In the genomic region with DNA sequence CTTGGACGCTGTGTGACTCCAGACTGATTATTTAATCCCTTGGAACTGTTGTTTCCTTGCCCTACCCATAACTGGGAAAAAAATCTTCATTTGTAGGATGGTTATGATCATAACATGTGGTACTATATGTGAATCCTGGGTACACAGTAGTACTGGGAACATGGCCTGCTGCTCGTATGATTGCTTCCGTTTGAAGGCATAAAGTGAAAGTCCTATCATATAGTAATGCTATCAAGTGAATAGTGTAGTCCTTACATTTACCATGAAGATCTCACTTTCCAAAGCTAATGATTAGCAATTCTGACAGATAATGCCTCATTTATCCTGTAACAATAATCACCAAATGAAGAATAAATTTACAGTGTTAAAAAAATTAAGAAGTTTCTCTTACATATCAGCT, we compare ENCODE assay signal across 12 cellular contexts. TPM values are rescaled to one million over a fixed set of nuclear protein-coding genes. Genes with fewer than 3 reads are reported as not detected.
A peak's percentile ranks its signal among the peaks of the same experiment; 100 is the strongest.
DNase-seq lines count a peak whose midpoint lies in the region; ATAC-seq and TF ChIP-seq lines count a peak whose summit lies in the region.
"Had no signal": no experiment of that assay in that cellular context is flagged by ENCODE, and none has a peak within 500 bp of the region (broad histone marks: within the 10 kb centered on the region; RNA-seq: fewer than 3 reads in every experiment).

No MANE protein-coding gene starts in this region.

- peak overlapping the region; percentile 56 to 72 (median 64) for H3K27ac ChIP-seq in gastroesophageal sphincter

- no peak for TF ChIP-seq POLR2A in gastroesophageal sphincter (IDR thresholded peaks at IDR 0.05)

- no peaks in the 10 kb centered on the region for H3K9me3 ChIP-seq in gastroesophageal sphincter

- WGBS in gastroesophageal sphincter (ENCODE audit: low coverage in 1 of 2), 2 donors: 56 to 73% methylated on average over 3 of the region's 3 CpGs

- no peak for TF ChIP-seq EP300 in gastroesophageal sphincter (IDR thresholded peaks at IDR 0.05)

- TF ChIP-seq CTCF in GM12865 (IDR thresholded peaks at IDR 0.05; ENCODE audit: insufficient read depth, low read depth, low read length, missing control alignments) (no peak), gastroesophageal sphincter (IDR thresholded peaks at IDR 0.05) (no peak)

- peaks cover 5% of the 10 kb centered on the region for H3K36me3 Mint-ChIP-seq in stimulated activated memory B cell treated with anti-CD40 and anti-IgM and Interleukin-4, amounts not matched to agents 10 μg/mL and 1 μg/mL and 100 μg/mL, for 72 hours
- no peaks in the 10 kb centered on the region for H3K36me3 Mint-ChIP-seq in activated T-helper 17 cell treated with anti-CD3 and anti-CD28 coated beads, Interleukin-2, amount 50 U/mL, for 72 hours (ENCODE audit: low read depth)
- no peaks in the 10 kb centered on the region for H3K36me3 Mint-ChIP-seq in activated CD8-positive, alpha-beta T cell treated with anti-CD3 and anti-CD28 coated beads, Interleukin-2, amount 10 ng/mL, durations not matched to agents 7 days and 5 days (ENCODE audit: low read depth)

- peak overlapping the region; percentile 81 for H3K27ac Mint-ChIP-seq in stimulated activated memory B cell treated with anti-CD40 and anti-IgM and Interleukin-4, amounts not matched to agents 10 μg/mL and 1 μg/mL and 100 μg/mL, for 72 hours
- no peak overlapping the region for H3K27ac Mint-ChIP-seq in activated T-helper 17 cell treated with anti-CD3 and anti-CD28 coated beads, Interleukin-2, amount 50 U/mL, for 72 hours
- no peak overlapping the region for H3K27ac Mint-ChIP-seq in activated CD8-positive, alpha-beta T cell treated with anti-CD3 and anti-CD28 coated beads, Interleukin-2, amount 10 ng/mL, durations not matched to agents 7 days and 5 days

- H3K27me3 Mint-ChIP-seq in stimulated activated memory B cell treated with anti-CD40 and anti-IgM and Interleukin-4, amounts not matched to agents 10 μg/mL and 1 μg/mL and 100 μg/mL, for 72 hours: no peaks in the 10 kb centered on the region
- H3K27me3 Mint-ChIP-seq in activated T-helper 17 cell treated with anti-CD3 and anti-CD28 coated beads, Interleukin-2, amount 50 U/mL, for 72 hours: peaks cover 6% of the 10 kb centered on the region
- H3K27me3 Mint-ChIP-seq in activated CD8-positive, alpha-beta T cell treated with anti-CD3 and anti-CD28 coated beads, Interleukin-2, amount 10 ng/mL, durations not matched to agents 7 days and 5 days (ENCODE audit: low read depth): peaks cover 3% of the 10 kb centered on the region

- H3K4me3 Mint-ChIP-seq in stimulated activated memory B cell treated with anti-CD40 and anti-IgM and Interleukin-4, amounts not matched to agents 10 μg/mL and 1 μg/mL and 100 μg/mL, for 72 hours: peak overlapping the region; percentile 59
- H3K4me3 Mint-ChIP-seq in activated T-helper 17 cell treated with anti-CD3 and anti-CD28 coated beads, Interleukin-2, amount 50 U/mL, for 72 hours: no peak overlapping the region
- H3K4me3 Mint-ChIP-seq in activated CD8-positive, alpha-beta T cell treated with anti-CD3 and anti-CD28 coated beads, Interleukin-2, amount 10 ng/mL, durations not matched to agents 7 days and 5 days: no peak overlapping the region

- POLR2A ChIA-PET in activated CD8-positive, alpha-beta T cell treated with anti-CD3 and anti-CD28 coated beads, Interleukin-2, amount 10 ng/mL, durations not matched to agents 7 days and 5 days (lab: Charles Lee): no interaction called here

- H3K4me3 ChIP-seq in GM12865 (ENCODE audit: low read depth, low read length): peak overlapping the region; percentile 85
- peak overlapping the region; percentile 0 to 27 for H3K4me3 ChIP-seq in gastroesophageal sphincter

- H3K27me3 ChIP-seq in gastroesophageal sphincter: no peaks in the 10 kb centered on the region

- no peaks in the 10 kb centered on the region for H3K36me3 ChIP-seq in gastroesophageal sphincter

- DNase-seq in GM12865 (ENCODE audit: low read depth): no peak
- peak; percentile 57 for DNase-seq in OCI-M1 (lab: John Stamatoyannopoulos, UW)
- DNase-seq in NCI-H1092 treated with DMSO at 0.1 percent for 48 hours (lab: John Stamatoyannopoulos, UW): no peak
- DNase-seq in activated CD8-positive, alpha-beta T cell treated with anti-CD3 and anti-CD28 coated beads, Interleukin-2, amount 10 ng/mL, durations not matched to agents 7 days and 5 days: no peak
- DNase-seq in DMS153 treated with DMSO at 0.1 percent for 48 hours (lab: John Stamatoyannopoulos, UW; ENCODE audit: unreplicated experiment): no peak
- DNase-seq: activated CD4-positive, CD25-positive, alpha-beta regulatory T cell; left colon; NCI-H446 treated with DMSO at 0.1 percent for 48 hours; posterior cingulate gyrus had no signal

- peaks cover 87% of the 10 kb centered on the region for H3K4me1 Mint-ChIP-seq in stimulated activated memory B cell treated with anti-CD40 and anti-IgM and Interleukin-4, amounts not matched to agents 10 μg/mL and 1 μg/mL and 100 μg/mL, for 72 hours
- H3K4me1 Mint-ChIP-seq in activated T-helper 17 cell treated with anti-CD3 and anti-CD28 coated beads, Interleukin-2, amount 50 U/mL, for 72 hours: peaks cover 15% of the 10 kb centered on the region
- H3K4me1 Mint-ChIP-seq in activated CD8-positive, alpha-beta T cell treated with anti-CD3 and anti-CD28 coated beads, Interleukin-2, amount 10 ng/mL, durations not matched to agents 7 days and 5 days (ENCODE audit: low read depth): peaks cover 38% of the 10 kb centered on the region

- peaks cover 5 to 86% (median 6%) of the 10 kb centered on the region in 3 donors for H3K4me1 ChIP-seq in gastroesophageal sphincter

- CTCF ChIA-PET in activated CD8-positive, alpha-beta T cell treated with anti-CD3 and anti-CD28 coated beads, Interleukin-2, amount 10 ng/mL, durations not matched to agents 7 days and 5 days (lab: Charles Lee): no interaction called here

- H3K9me3 Mint-ChIP-seq in stimulated activated memory B cell treated with anti-CD40 and anti-IgM and Interleukin-4, amounts not matched to agents 10 μg/mL and 1 μg/mL and 100 μg/mL, for 72 hours: no peaks in the 10 kb centered on the region
- H3K9me3 Mint-ChIP-seq in activated T-helper 17 cell treated with anti-CD3 and anti-CD28 coated beads, Interleukin-2, amount 50 U/mL, for 72 hours: peaks cover 3% of the 10 kb centered on the region
- H3K9me3 Mint-ChIP-seq in activated CD8-positive, alpha-beta T cell treated with anti-CD3 and anti-CD28 coated beads, Interleukin-2, amount 10 ng/mL, durations not matched to agents 7 days and 5 days (ENCODE audit: insufficient read depth): no peaks in the 10 kb centered on the region

- ATAC-seq in gastroesophageal sphincter: no peak
- no peak for ATAC-seq in stimulated activated memory B cell treated with anti-CD40 and anti-IgM and Interleukin-4, amounts not matched to agents 10 μg/mL and 1 μg/mL and 100 μg/mL, for 72 hours
- no peak for ATAC-seq in activated T-helper 17 cell treated with anti-CD3 and anti-CD28 coated beads, Interleukin-2, amount 50 U/mL, for 72 hours (replicated peaks)
- no peak for ATAC-seq in activated CD8-positive, alpha-beta T cell treated with anti-CD3 and anti-CD28 coated beads, Interleukin-2, amount 10 ng/mL, durations not matched to agents 7 days and 5 days
- ATAC-seq: left colon had no signal

RNA-seq across cellular contexts. Expression of a gene that starts 53.2 kb away (rescaled TPM):
- total RNA-seq in gastroesophageal sphincter: 10 to 100 TPM; 23.1 to 66.9 (median 29.5) TPM
- under 1 TPM in 1 of 2 donors, not detected in 1; 0.77 TPM for total RNA-seq in activated T-helper 17 cell treated with anti-CD3 and anti-CD28 coated beads, Interleukin-2, amount 50 U/mL, for 72 hours
- total RNA-seq in activated CD8-positive, alpha-beta T cell treated with anti-CD3 and anti-CD28 coated beads, Interleukin-2, amount 10 ng/mL, durations not matched to agents 7 days and 5 days: under 1 TPM; 0.13 to 0.53 TPM

Comparison
In these comparisons a context has a peak if more than half of its experiments do, and no peak if none do; other contexts are left out.
1. RNA of a gene that starts 53.2 kb away (total RNA-seq): 23.1 to 66.9 TPM in gastroesophageal sphincter; 0.77 TPM in activated T-helper 17 cell treated with anti-CD3 and anti-CD28 coated beads, Interleukin-2, amount 50 U/mL, for 72 hours and 0.13 to 0.53 TPM in activated CD8-positive, alpha-beta T cell treated with anti-CD3 and anti-CD28 coated beads, Interleukin-2, amount 10 ng/mL, durations not matched to agents 7 days and 5 days; every median in the first group is over 10 times any median in the second.